Comparison of ENCODE assay signal across 10 cellular contexts in the genomic region with DNA sequence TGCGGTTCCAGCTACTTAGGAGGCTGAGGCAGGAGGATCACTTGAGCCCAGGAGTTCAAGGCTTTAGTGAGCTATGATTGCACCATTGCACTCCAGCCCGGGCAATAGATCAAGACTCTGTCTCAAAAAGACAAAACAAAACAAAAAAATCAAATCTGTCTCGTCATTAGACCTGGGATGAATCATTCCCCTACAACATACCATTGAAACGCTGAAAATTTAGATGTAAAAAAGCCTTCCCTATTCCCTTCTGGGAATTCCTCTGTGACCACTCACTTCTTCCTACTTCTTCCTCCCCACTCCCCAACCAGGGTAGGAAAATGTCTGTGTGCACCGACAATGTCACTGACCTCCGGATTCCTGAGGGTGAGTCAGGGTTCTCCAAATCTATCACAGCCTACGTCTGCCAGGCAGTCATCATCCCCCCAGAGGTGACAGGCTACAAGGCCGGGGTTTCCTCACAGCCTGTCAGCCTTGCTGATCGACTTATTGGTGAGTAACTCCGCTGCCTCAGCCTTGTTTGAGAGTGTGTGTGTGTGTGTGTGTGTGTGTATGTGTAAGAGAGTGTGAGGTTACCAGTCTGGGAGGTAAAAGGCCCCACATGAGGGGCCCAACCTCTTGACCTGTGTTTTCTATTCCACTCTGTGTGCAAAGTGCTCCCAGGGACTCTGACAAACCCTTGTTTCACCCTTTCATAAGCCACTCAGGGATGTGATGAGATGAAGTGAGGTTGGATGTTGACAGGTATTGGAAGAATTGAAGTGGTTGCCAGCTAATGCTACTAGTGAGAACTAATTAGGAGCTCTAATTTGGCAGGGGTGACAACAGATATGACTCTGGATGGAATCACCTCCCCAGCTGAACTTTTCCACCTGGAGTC. TPM values are rescaled to one million over a fixed set of nuclear protein-coding genes. Genes with fewer than 3 reads are reported as not detected.
DNase-seq lines count a peak whose midpoint lies in the region; ATAC-seq lines count a peak whose summit lies in the region.
"Had no signal": no experiment of that assay in that cellular context is flagged by ENCODE, and none has a peak within 500 bp of the region (broad histone marks: within the 10 kb centered on the region; RNA-seq: fewer than 3 reads in every experiment).

No MANE protein-coding gene starts in this region.

- CTCF ChIA-PET in CD4-positive, alpha-beta memory T cell (lab: Charles Lee; ENCODE audit: partially characterized antibody): no interaction called here

- peaks cover 26% of the 10 kb centered on the region for H3K36me3 Mint-ChIP-seq in activated T-helper 17 cell treated with anti-CD3 and anti-CD28 coated beads, Interleukin-2, amount 50 U/mL, for 72 hours (ENCODE audit: low read depth)
- peaks cover 14 to 15% of the 10 kb centered on the region in 2 donors for H3K36me3 Mint-ChIP-seq in CD4-positive, alpha-beta memory T cell

- DNase-seq in activated CD8-positive, alpha-beta memory T cell treated with anti-CD3 and anti-CD28 coated beads, Interleukin-2, amount 50 U/mL, for 48 hours: peak; percentile 58
- no peak for DNase-seq in activated CD8-positive, alpha-beta memory T cell treated with anti-CD3 and anti-CD28 coated beads, Interleukin-2, amount 50 U/mL, for 4 hours
- DNase-seq in right cardiac atrium (peak in 2 of 3 donors; percentile 54 to 64), stromal cell of bone marrow (ENCODE audit: low read depth) (peak; percentile 98), cerebellar cortex (ENCODE audit: low spot score) (no peak)
- DNase-seq in CD4-positive, alpha-beta memory T cell: no peak
- DNase-seq: DMS79 had no signal

- no peaks in the 10 kb centered on the region for H3K27me3 Mint-ChIP-seq in activated T-helper 17 cell treated with anti-CD3 and anti-CD28 coated beads, Interleukin-2, amount 50 U/mL, for 72 hours
- no peaks in the 10 kb centered on the region for H3K27me3 Mint-ChIP-seq in CD4-positive, alpha-beta memory T cell

- no peaks in the 10 kb centered on the region for H3K27me3 ChIP-seq in right cardiac atrium (ENCODE audit: control insufficient read depth, insufficient read depth)
- H3K27me3 ChIP-seq in CD4-positive, alpha-beta memory T cell (ENCODE audit: insufficient read depth, low read length): no peaks in the 10 kb centered on the region

- 42% methylated on average over 10 of the region's 10 CpGs for WGBS in right cardiac atrium

- no peaks in the 10 kb centered on the region for H3K9me3 ChIP-seq in right cardiac atrium (ENCODE audit: control insufficient read depth, low read length)
- no peaks in the 10 kb centered on the region for H3K9me3 ChIP-seq in CD4-positive, alpha-beta memory T cell (ENCODE audit: control insufficient read depth in 1 of 2, low read length in 2 of 2)

- no peaks in the 10 kb centered on the region for H3K9me3 Mint-ChIP-seq in activated T-helper 17 cell treated with anti-CD3 and anti-CD28 coated beads, Interleukin-2, amount 50 U/mL, for 72 hours
- H3K9me3 Mint-ChIP-seq in CD4-positive, alpha-beta memory T cell: peaks cover 0 to 2% (median 0%) of the 10 kb centered on the region in 8 donors
- H3K9me3 Mint-ChIP-seq: nephron had no signal

- peak overlapping the region; percentile 25 for H3K27ac ChIP-seq in right cardiac atrium (ENCODE audit: low read length)
- H3K27ac ChIP-seq in CD4-positive, alpha-beta memory T cell (ENCODE audit: low read depth, low read length): no peak overlapping the region

- peak overlapping the region; percentile 46 for H3K27ac Mint-ChIP-seq in activated T-helper 17 cell treated with anti-CD3 and anti-CD28 coated beads, Interleukin-2, amount 50 U/mL, for 72 hours
- peak overlapping the region in 3 of 7 donors; percentile 8 to 64 (median 17) for H3K27ac Mint-ChIP-seq in CD4-positive, alpha-beta memory T cell
- H3K27ac Mint-ChIP-seq: nephron had no signal

- peak overlapping the region; percentile 25 for H3K4me3 Mint-ChIP-seq in activated T-helper 17 cell treated with anti-CD3 and anti-CD28 coated beads, Interleukin-2, amount 50 U/mL, for 72 hours
- no peak overlapping the region for H3K4me3 Mint-ChIP-seq in CD4-positive, alpha-beta memory T cell
- H3K4me3 Mint-ChIP-seq: nephron had no signal

- intact Hi-C loops in right cardiac atrium (cut with DNase I): no loop called here
- intact Hi-C loops in CD4-positive, alpha-beta memory T cell (cut with micrococcal nuclease): no loop called here

- peaks cover 3% of the 10 kb centered on the region for H3K4me1 Mint-ChIP-seq in activated T-helper 17 cell treated with anti-CD3 and anti-CD28 coated beads, Interleukin-2, amount 50 U/mL, for 72 hours
- H3K4me1 Mint-ChIP-seq in CD4-positive, alpha-beta memory T cell: peaks cover 5 to 13% (median 10%) of the 10 kb centered on the region in 4 donors

- H3K4me1 ChIP-seq in right cardiac atrium (ENCODE audit: control insufficient read depth, insufficient read depth, low read length): peaks cover 5% of the 10 kb centered on the region
- peaks cover 8% of the 10 kb centered on the region for H3K4me1 ChIP-seq in CD4-positive, alpha-beta memory T cell (ENCODE audit: insufficient read depth, low read length)

- H3K36me3 ChIP-seq in CD4-positive, alpha-beta memory T cell (ENCODE audit: insufficient read depth, low read length): no peaks in the 10 kb centered on the region

- ATAC-seq in activated T-helper 17 cell treated with anti-CD3 and anti-CD28 coated beads, Interleukin-2, amount 50 U/mL, for 72 hours (replicated peaks): peak; percentile 86
- ATAC-seq in right cardiac atrium (peak; percentile 68 to 89), GM19395 (IDR thresholded peaks at IDR 0.05; ENCODE audit: unreplicated experiment) (no peak)

- POLR2A ChIA-PET in CD4-positive, alpha-beta memory T cell (lab: Charles Lee; ENCODE audit: partially characterized antibody): interaction anchor here (0.6 kb wide), 1 partner anchor 749 kb away, joined by 3 read pairs; no protein-coding TSS in a partner anchor

- no peak overlapping the region for H3K4me3 ChIP-seq in right cardiac atrium (ENCODE audit: low read length)
- no peak overlapping the region for H3K4me3 ChIP-seq in CD4-positive, alpha-beta memory T cell (ENCODE audit: low read length in 2 of 2)

RNA-seq across cellular contexts. Expression of a gene that starts 16.3 kb away (rescaled TPM):
- total RNA-seq in activated T-helper 17 cell treated with anti-CD3 and anti-CD28 coated beads, Interleukin-2, amount 50 U/mL, for 72 hours: 100 to 1,000 TPM; 116 to 168 TPM
- 100 to 1,000 TPM; 123 to 146 (median 135) TPM for total RNA-seq in right cardiac atrium
- polyA plus RNA-seq in right cardiac atrium: 84.5 TPM
- 100 to 1,000 TPM; 178 to 190 TPM for total RNA-seq in CD4-positive, alpha-beta memory T cell
- polyA plus RNA-seq in CD4-positive, alpha-beta memory T cell: 100 to 1,000 TPM; 153 to 199 TPM

RNA-seq across cellular contexts. Expression of a gene that starts 51.9 kb away (rescaled TPM):
- 1 to 10 TPM in 1 of 2 donors, under 1 TPM in 1; 0.77 to 1.3 TPM for total RNA-seq in activated T-helper 17 cell treated with anti-CD3 and anti-CD28 coated beads, Interleukin-2, amount 50 U/mL, for 72 hours
- total RNA-seq in right cardiac atrium: 10 to 100 TPM; 19.1 to 33.2 (median 28.4) TPM
- polyA plus RNA-seq in right cardiac atrium: 16.0 TPM
- 1 to 10 TPM; 2.6 to 3.1 TPM for total RNA-seq in CD4-positive, alpha-beta memory T cell
- polyA plus RNA-seq in CD4-positive, alpha-beta memory T cell: under 1 TPM in 1 of 2 donors, not detected in 1; 0.52 TPM

Comparison
In these comparisons a context has a peak if more than half of its experiments do, and no peak if none do; other contexts are left out.
1. DNase-seq: peak in activated CD8-positive, alpha-beta memory T cell treated with anti-CD3 and anti-CD28 coated beads, Interleukin-2, amount 50 U/mL, for 48 hours (single experiment), right cardiac atrium (2 of 3) and stromal cell of bone marrow (single experiment); none in activated CD8-positive, alpha-beta memory T cell treated with anti-CD3 and anti-CD28 coated beads, Interleukin-2, amount 50 U/mL, for 4 hours (single experiment), cerebellar cortex (single experiment) and CD4-positive, alpha-beta memory T cell (0 of 5).
2. RNA of a gene that starts 51.9 kb away (total RNA-seq): 19.1 to 33.2 TPM in right cardiac atrium; 2.6 to 3.1 TPM in CD4-positive, alpha-beta memory T cell and 0.77 to 1.3 TPM in activated T-helper 17 cell treated with anti-CD3 and anti-CD28 coated beads, Interleukin-2, amount 50 U/mL, for 72 hours; every median in the first group is over 4 times any median in the second.